ENCODE assay signal across 18 cellular contexts in the genomic region with DNA sequence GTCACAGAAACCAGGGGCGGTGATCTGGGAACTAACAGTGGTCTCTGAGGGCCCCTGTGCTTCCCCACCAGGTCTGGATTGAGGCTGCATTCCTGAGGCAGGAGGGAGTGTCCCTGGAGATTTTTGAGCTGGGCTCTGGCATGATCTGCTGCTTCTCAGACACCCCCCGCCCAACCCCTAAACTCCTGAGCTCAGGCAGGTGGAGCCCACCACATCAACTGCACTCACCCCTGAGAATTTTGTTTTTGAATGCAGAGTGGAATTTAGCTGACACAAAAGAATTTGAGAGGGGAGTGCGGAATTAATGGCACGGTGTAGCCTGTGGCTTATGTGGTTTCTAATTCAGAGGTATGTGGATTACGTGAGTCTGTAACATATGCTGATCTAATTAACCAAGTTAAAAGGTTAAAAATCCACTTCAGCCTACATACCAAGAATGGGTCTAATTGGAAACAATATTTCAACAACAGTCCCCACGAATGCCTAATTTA. TPM values are rescaled to one million over a fixed set of nuclear protein-coding genes. Genes with fewer than 3 reads are reported as not detected.
DNase-seq lines count a peak whose midpoint lies in the region; ATAC-seq and TF ChIP-seq lines count a peak whose summit lies in the region.
"Had no signal": no experiment of that assay in that cellular context is flagged by ENCODE, and none has a peak within 500 bp of the region (broad histone marks: within the 10 kb centered on the region; RNA-seq: fewer than 3 reads in every experiment).

No MANE protein-coding gene starts in this region.

- H3K36me3 ChIP-seq in H7 (replicated peaks; ENCODE audit: control insufficient read depth, insufficient read depth, low read length) (peaks cover 32% of the 10 kb centered on the region), SK-N-MC (ENCODE audit: insufficient read depth, low read length) (peaks cover 77% of the 10 kb centered on the region), trophoblast cell (ENCODE audit: control insufficient read depth in 1 of 2, insufficient read depth in 2 of 2, low read length in 2 of 2) (peaks cover 21 to 26% of the 10 kb centered on the region in 2 experiments), MM.1S (replicated peaks; ENCODE audit: insufficient read depth, low read length) (0 out of 2 replicates have a peak, but pooled peaks cover 7% of the 10 kb centered on the region)

- H3K4me1 ChIP-seq in trophoblast cell (ENCODE audit: control insufficient read depth in 1 of 2, insufficient read depth in 2 of 2, low read length in 2 of 2) (peaks cover 21 to 24% of the 10 kb centered on the region in 2 experiments), MM.1S (ENCODE audit: low read length) (no peaks in the 10 kb centered on the region)
- H3K4me1 ChIP-seq: heart right ventricle had no signal

- peak overlapping the region; percentile 54 for H3K27ac ChIP-seq in SK-N-MC
- peak overlapping the region; percentile 93 for H3K27ac ChIP-seq in trophoblast cell (ENCODE audit: low read depth, low read length)
- H3K27ac ChIP-seq in MM.1S (ENCODE audit: low read length), result no peak overlapping the region
- H3K27ac ChIP-seq: heart right ventricle had no signal

- H2BK120ac ChIP-seq in trophoblast cell (ENCODE audit: insufficient read depth, low read length, poor library complexity), result peak overlapping the region; percentile 56

- DNase-seq in H7, result peak; percentile 51
- DNase-seq in SK-N-MC (ENCODE audit: low read depth, low spot score), result no peak
- peak; percentile 40 for DNase-seq in glomerular visceral epithelial cell (ENCODE audit: extremely low spot score)
- peak in 1 of 2 donors; percentile 56 for DNase-seq in trophoblast cell
- no peak for DNase-seq in stimulated activated naive CD8-positive, alpha-beta T cell treated with anti-CD3 and anti-CD28 coated beads, Interleukin-15, Interleukin-2, amounts not matched to agents 100 U/mL and 50 U/mL, for 24 hours
- DNase-seq in MM.1S, result no peak
- no peak for DNase-seq in endothelial cell (ENCODE audit: low spot score)
- DNase-seq: activated CD4-positive, alpha-beta T cell treated with anti-CD3 and anti-CD28 coated beads, Interleukin-2, amount 10 ng/mL, durations not matched to agents 7 days and 5 days; activated naive CD4-positive, alpha-beta T cell treated with Interleukin-2 at 50 U/mL for 16 hours; heart right ventricle; kidney; mucosa of descending colon; NCI-H2081; NCI-H524; nucleus accumbens; stimulated activated CD4-positive, alpha-beta T cell treated with anti-CD3 and anti-CD28 coated beads, Interleukin-2, amount 100 ng/mL, for 48 hours had no signal

- H2BK5ac ChIP-seq in trophoblast cell (ENCODE audit: low read depth, low read length, poor library complexity), result peak overlapping the region; percentile 55

- H3K36me3 Mint-ChIP-seq in endothelial cell (ENCODE audit: low read depth, unreplicated experiment), result peaks cover 8% of the 10 kb centered on the region

- H3K4me2 ChIP-seq in trophoblast cell (ENCODE audit: low read length), result peak overlapping the region; percentile 58
- H3K4me2 ChIP-seq in MM.1S (ENCODE audit: low read depth, low read length), result no peak overlapping the region

- no peak overlapping the region for H2AK5ac ChIP-seq in trophoblast cell (ENCODE audit: low read length)

- H3K79me2 ChIP-seq in trophoblast cell (ENCODE audit: control insufficient read depth, insufficient read depth, low read length, poor library complexity) (peaks cover 4% of the 10 kb centered on the region), MM.1S (ENCODE audit: low read length) (no peaks in the 10 kb centered on the region)

- H3K4me3 ChIP-seq in H7 (ENCODE audit: insufficient read depth, low read depth, low read length) (no peak overlapping the region), SK-N-MC (no peak overlapping the region), trophoblast cell (ENCODE audit: low read depth, low read length) (no peak overlapping the region), MM.1S (ENCODE audit: low read length) (no peak overlapping the region)
- H3K4me3 ChIP-seq: heart right ventricle, mucosa of descending colon had no signal

- H2BK12ac ChIP-seq in trophoblast cell (ENCODE audit: low read length), result peak overlapping the region; percentile 25

- peaks cover 26% of the 10 kb centered on the region for H3K79me1 ChIP-seq in trophoblast cell (ENCODE audit: low read length)

- H3K14ac ChIP-seq in trophoblast cell (ENCODE audit: low read length), result peak overlapping the region; percentile 23

- H2AFZ ChIP-seq in trophoblast cell (ENCODE audit: insufficient read depth, low read length, poor library complexity) (no peak overlapping the region), MM.1S (ENCODE audit: low read length) (no peak overlapping the region)

- H3F3A ChIP-seq in MM.1S (ENCODE audit: insufficient read depth, low read length), result no peaks in the 10 kb centered on the region

- no peak overlapping the region for H4K12ac ChIP-seq in trophoblast cell (ENCODE audit: low read depth, low read length)

- no peak for ATAC-seq in stimulated activated naive CD8-positive, alpha-beta T cell treated with anti-CD3 and anti-CD28 coated beads, Interleukin-15, Interleukin-2, amounts not matched to agents 100 U/mL and 50 U/mL, for 24 hours
- ATAC-seq in HG03442 (IDR thresholded peaks at IDR 0.05; ENCODE audit: unreplicated experiment), result no peak
- ATAC-seq: heart right ventricle, mucosa of descending colon had no signal

- H3K9ac ChIP-seq in SK-N-MC (ENCODE audit: insufficient read length) (peak overlapping the region; percentile 14), trophoblast cell (ENCODE audit: low read length) (no peak overlapping the region), MM.1S (ENCODE audit: low read length) (no peak overlapping the region)

- no peak for TF ChIP-seq CTCF in MM.1S (IDR thresholded peaks at IDR 0.05; ENCODE audit: low read length)
- TF ChIP-seq CTCF in endothelial cell (IDR thresholded peaks at IDR 0.05; ENCODE audit: unreplicated experiment), result no peak

- peaks cover 8% of the 10 kb centered on the region for H3K4me1 Mint-ChIP-seq in endothelial cell (ENCODE audit: unreplicated experiment)
- H3K4me1 Mint-ChIP-seq: brain had no signal

- H3K27me3 ChIP-seq in H7 (ENCODE audit: control insufficient read depth, insufficient read depth, low read length), result no peaks in the 10 kb centered on the region
- H3K27me3 ChIP-seq in trophoblast cell (ENCODE audit: insufficient read depth, low read length), result no peaks in the 10 kb centered on the region
- H3K27me3 ChIP-seq in MM.1S (replicated peaks; ENCODE audit: insufficient read depth, low read length), result no peaks in the 10 kb centered on the region
- H3K27me3 ChIP-seq: heart right ventricle had no signal

- H3K4ac ChIP-seq in trophoblast cell (ENCODE audit: low read depth, low read length), result no peak overlapping the region

- H3K9me3 ChIP-seq in SK-N-MC (ENCODE audit: low read depth, low read length) (no peaks in the 10 kb centered on the region), trophoblast cell (ENCODE audit: insufficient read depth, low read depth, low read length) (peaks cover 3% of the 10 kb centered on the region), MM.1S (replicated peaks; ENCODE audit: insufficient read depth, low read length) (no peaks in the 10 kb centered on the region)
- H3K9me3 ChIP-seq: heart right ventricle, mucosa of descending colon had no signal

- H4K91ac ChIP-seq in trophoblast cell (ENCODE audit: low read depth, low read length), result peak overlapping the region; percentile 58

- H3K23ac ChIP-seq in trophoblast cell (ENCODE audit: low read length), result no peak overlapping the region

- no CpG with 5 or more reads among the region's 6 CpGs for WGBS in trophoblast cell (ENCODE audit: extremely low coverage, insufficient coverage, insufficient read length)

- no peak overlapping the region for H3K27ac Mint-ChIP-seq in endothelial cell (ENCODE audit: unreplicated experiment)
- H3K27ac Mint-ChIP-seq: activated CD4-positive, alpha-beta T cell treated with anti-CD3 and anti-CD28 coated beads, Interleukin-2, amount 10 ng/mL, durations not matched to agents 7 days and 5 days had no signal

- H3K18ac ChIP-seq in trophoblast cell (ENCODE audit: low read length), result peak overlapping the region; percentile 26

- H3K27me3 Mint-ChIP-seq in endothelial cell (ENCODE audit: unreplicated experiment), result no peaks in the 10 kb centered on the region
- H3K27me3 Mint-ChIP-seq: brain had no signal

- no peaks in the 10 kb centered on the region for H3K9me2 ChIP-seq in MM.1S (replicated peaks; ENCODE audit: insufficient read depth, low read length)

- H3K4me3 Mint-ChIP-seq in endothelial cell (ENCODE audit: unreplicated experiment), result no peak overlapping the region
- H3K4me3 Mint-ChIP-seq: activated CD4-positive, alpha-beta T cell treated with anti-CD3 and anti-CD28 coated beads, Interleukin-2, amount 10 ng/mL, durations not matched to agents 7 days and 5 days; brain had no signal

- no peaks in the 10 kb centered on the region for H4K20me1 ChIP-seq in MM.1S (ENCODE audit: insufficient read depth, low read length)

- no peaks in the 10 kb centered on the region for H3K9me3 Mint-ChIP-seq in endothelial cell (ENCODE audit: unreplicated experiment)
- H3K9me3 Mint-ChIP-seq: activated CD4-positive, alpha-beta T cell treated with anti-CD3 and anti-CD28 coated beads, Interleukin-2, amount 10 ng/mL, durations not matched to agents 7 days and 5 days; brain had no signal

- H4K8ac ChIP-seq in trophoblast cell (ENCODE audit: low read depth, low read length), result peak overlapping the region; percentile 8

RNA-seq across cellular contexts. Expression of a gene that starts 23.9 kb away (rescaled TPM):
- 46.8 and 47.7 TPM in 2 replicates for total RNA-seq in H7 (2014; rRNA removed; shearing (Covaris generic))
- 578 and 615 TPM in 2 replicates for polyA plus RNA-seq in trophoblast cell (2013)
- total RNA-seq in endothelial cell (ENCODE audit: unreplicated experiment), result 90.6 TPM

Comparison
In these comparisons a context has a peak if more than half of its experiments do, and no peak if none do; other contexts are left out.
1. DNase-seq: peak in H7 (single experiment) and glomerular visceral epithelial cell (single experiment); none in SK-N-MC (single experiment), stimulated activated naive CD8-positive, alpha-beta T cell treated with anti-CD3 and anti-CD28 coated beads, Interleukin-15, Interleukin-2, amounts not matched to agents 100 U/mL and 50 U/mL, for 24 hours (single experiment), MM.1S (single experiment) and endothelial cell (single experiment).